In the genomic region with DNA sequence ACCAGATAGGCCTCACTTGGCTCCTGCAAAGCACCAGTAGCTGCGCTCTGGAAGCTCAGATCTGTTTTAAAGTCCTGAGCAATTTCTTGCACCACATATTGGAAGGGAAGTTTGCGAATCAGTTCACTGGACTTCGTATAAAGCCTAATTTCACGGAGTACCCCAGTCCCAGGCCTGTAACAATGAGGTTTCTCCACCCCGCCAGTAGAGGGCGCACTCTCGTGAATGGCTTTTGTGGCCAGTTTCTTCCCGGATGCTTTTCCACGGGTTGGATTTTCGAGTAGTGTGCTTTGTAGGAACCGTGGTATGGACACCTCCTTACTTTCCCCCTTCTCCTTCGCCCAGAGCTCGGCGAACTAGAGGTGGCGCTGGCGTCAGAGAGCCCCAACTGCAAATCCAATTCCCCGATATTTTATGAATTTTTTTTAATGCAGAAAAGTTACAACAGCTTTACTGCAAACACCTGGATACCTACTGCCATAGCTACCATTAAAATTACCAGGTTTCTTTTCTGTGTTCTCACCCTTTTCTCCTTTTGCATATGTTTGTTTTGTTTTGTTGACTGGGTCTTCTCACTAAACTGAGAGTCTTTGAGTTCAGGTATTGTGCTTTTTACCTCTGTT, we compare ENCODE assay signal across 8 cellular contexts. TPM values are rescaled to one million over a fixed set of nuclear protein-coding genes. Genes with fewer than 3 reads are reported as not detected.
DNase-seq lines count a peak whose midpoint lies in the region; ATAC-seq and TF ChIP-seq lines count a peak whose summit lies in the region.

No MANE protein-coding gene starts in this region.

- H3K36me3 Mint-ChIP-seq in activated CD8-positive, alpha-beta T cell treated with anti-CD3 and anti-CD28 coated beads for 36 hours (ENCODE audit: low read depth), result no peaks in the 10 kb centered on the region
- no peaks in the 10 kb centered on the region for H3K36me3 Mint-ChIP-seq in CD4-positive, alpha-beta memory T cell

- H3K4me3 Mint-ChIP-seq in activated CD8-positive, alpha-beta T cell treated with anti-CD3 and anti-CD28 coated beads for 36 hours, result no peak overlapping the region
- no peak overlapping the region for H3K4me3 Mint-ChIP-seq in CD4-positive, alpha-beta memory T cell

- DNase-seq in AG10803 (ENCODE audit: low read depth) (no peak), H7 (peak; percentile 54), right lobe of liver (no peak), NCI-H345 (lab: John Stamatoyannopoulos, UW) (no peak)
- peak; percentile 20 for DNase-seq in activated CD8-positive, alpha-beta T cell treated with anti-CD3 and anti-CD28 coated beads for 36 hours
- DNase-seq in CD4-positive, alpha-beta memory T cell, result no peak

- H3K4me1 ChIP-seq in right lobe of liver, result no peaks in the 10 kb centered on the region
- no peaks in the 10 kb centered on the region for H3K4me1 ChIP-seq in CD4-positive, alpha-beta memory T cell (ENCODE audit: insufficient read depth, low read length)

- H3K27me3 ChIP-seq in H7 (ENCODE audit: control insufficient read depth, insufficient read depth, low read length), result no peaks in the 10 kb centered on the region; the same call in 1 of the 2 replicates
- no peaks in the 10 kb centered on the region for H3K27me3 ChIP-seq in right lobe of liver
- no peaks in the 10 kb centered on the region for H3K27me3 ChIP-seq in CD4-positive, alpha-beta memory T cell (ENCODE audit: insufficient read depth, low read length)

- CTCF ChIA-PET in activated CD8-positive, alpha-beta T cell treated with anti-CD3 and anti-CD28 coated beads for 36 hours (lab: Charles Lee), result interaction anchor here (0.6 to 2.5 kb wide), 11 partner anchors 9 to 152 kb away, joined by 3 to 8 read pairs (median 3); no protein-coding TSS in a partner anchor
- CTCF ChIA-PET in CD4-positive, alpha-beta memory T cell (lab: Charles Lee; ENCODE audit: partially characterized antibody), result interaction anchor here (0.9 to 1.6 kb wide), 5 partner anchors 9 to 30 kb away, joined by 3 to 4 read pairs (median 3); no protein-coding TSS in a partner anchor

- intact Hi-C loops in activated CD8-positive, alpha-beta T cell treated with anti-CD3 and anti-CD28 coated beads for 36 hours (cut with micrococcal nuclease), result no loop called here
- intact Hi-C loops in right lobe of liver (cut with DNase I), result no loop called here
- intact Hi-C loops in CD4-positive, alpha-beta memory T cell (cut with micrococcal nuclease), result no loop called here

- H3K27ac ChIP-seq in right lobe of liver, result no peak overlapping the region
- H3K27ac ChIP-seq in CD4-positive, alpha-beta memory T cell (ENCODE audit: low read depth, low read length), result no peak overlapping the region

- no peak for TF ChIP-seq POLR2A in right lobe of liver (IDR thresholded peaks at IDR 0.05)

- no peaks in the 10 kb centered on the region for H3K9me3 Mint-ChIP-seq in activated CD8-positive, alpha-beta T cell treated with anti-CD3 and anti-CD28 coated beads for 36 hours
- H3K9me3 Mint-ChIP-seq in CD4-positive, alpha-beta memory T cell, result no peaks in the 10 kb centered on the region

- WGBS in right lobe of liver (ENCODE audit: insufficient coverage, low coverage, low lambda C conversion rate, missing lambda C conversion rate), result 89% methylated on average over 17 of the region's 17 CpGs

- H3K27me3 Mint-ChIP-seq in activated CD8-positive, alpha-beta T cell treated with anti-CD3 and anti-CD28 coated beads for 36 hours, result no peaks in the 10 kb centered on the region
- peaks cover 0 to 3% of the 10 kb centered on the region in 2 donors for H3K27me3 Mint-ChIP-seq in CD4-positive, alpha-beta memory T cell

- H3K36me3 ChIP-seq in H7 (replicated peaks; ENCODE audit: control insufficient read depth, insufficient read depth, low read length) (no peaks in the 10 kb centered on the region), right lobe of liver (no peaks in the 10 kb centered on the region)
- no peaks in the 10 kb centered on the region for H3K36me3 ChIP-seq in CD4-positive, alpha-beta memory T cell (ENCODE audit: insufficient read depth, low read length)

- no peaks in the 10 kb centered on the region for H3K9me3 ChIP-seq in right lobe of liver
- H3K9me3 ChIP-seq in CD4-positive, alpha-beta memory T cell (ENCODE audit: control insufficient read depth in 1 of 2, low read length in 2 of 2), result no peaks in the 10 kb centered on the region

- no peak for ATAC-seq in activated CD8-positive, alpha-beta T cell treated with anti-CD3 and anti-CD28 coated beads for 36 hours
- ATAC-seq in right lobe of liver, result peak in 2 of 4 donors; percentile 29 to 58
- no peak for ATAC-seq in GM21390 (IDR thresholded peaks at IDR 0.05; ENCODE audit: unreplicated experiment)
- ATAC-seq in HG02642 (IDR thresholded peaks at IDR 0.05; ENCODE audit: poor library complexity, unreplicated experiment), result no peak

- H3K27ac Mint-ChIP-seq in activated CD8-positive, alpha-beta T cell treated with anti-CD3 and anti-CD28 coated beads for 36 hours, result no peak overlapping the region
- H3K27ac Mint-ChIP-seq in CD4-positive, alpha-beta memory T cell, result no peak overlapping the region

- H3K4me3 ChIP-seq in AG10803 (ENCODE audit: low read length), result no peak overlapping the region
- no peak overlapping the region for H3K4me3 ChIP-seq in H7 (ENCODE audit: insufficient read depth, low read depth, low read length)
- H3K4me3 ChIP-seq in right lobe of liver, result no peak overlapping the region
- H3K4me3 ChIP-seq in CD4-positive, alpha-beta memory T cell (ENCODE audit: low read length in 2 of 2), result no peak overlapping the region

- no peaks in the 10 kb centered on the region for H3K4me1 Mint-ChIP-seq in activated CD8-positive, alpha-beta T cell treated with anti-CD3 and anti-CD28 coated beads for 36 hours (ENCODE audit: low read depth)
- H3K4me1 Mint-ChIP-seq in CD4-positive, alpha-beta memory T cell, result no peaks in the 10 kb centered on the region

- TF ChIP-seq CTCF in AG10803 (conservative IDR thresholded peaks at IDR 0.05; ENCODE audit: low read length) (peak; percentile 62), right lobe of liver (IDR thresholded peaks at IDR 0.05) (peak; percentile 43 to 80 (median 60))
- peak; percentile 88 for TF ChIP-seq CTCF in activated CD8-positive, alpha-beta T cell treated with anti-CD3 and anti-CD28 coated beads for 36 hours (IDR thresholded peaks at IDR 0.05)

- POLR2A ChIA-PET in activated CD8-positive, alpha-beta T cell treated with anti-CD3 and anti-CD28 coated beads for 36 hours (lab: Charles Lee), result no interaction called here
- POLR2A ChIA-PET in CD4-positive, alpha-beta memory T cell (lab: Charles Lee; ENCODE audit: partially characterized antibody), result no interaction called here

RNA-seq across cellular contexts. Expression of gene RARB, which starts 13.3 kb away (rescaled TPM):
- total RNA-seq in H7 (2014; rRNA removed; shearing (Covaris generic)), result 0.78 and 2.0 TPM in 2 replicates
- total RNA-seq in activated CD8-positive, alpha-beta T cell treated with anti-CD3 and anti-CD28 coated beads for 36 hours, result not detected
- total RNA-seq in right lobe of liver, result 1 to 10 TPM; 1.2 to 2.8 (median 2.1) TPM
- not detected for total RNA-seq in CD4-positive, alpha-beta memory T cell
- under 1 TPM in 1 of 2 donors, not detected in 1; 0.07 TPM for polyA plus RNA-seq in CD4-positive, alpha-beta memory T cell

Comparison
In these comparisons a context has a peak if more than half of its experiments do, and no peak if none do; other contexts are left out.
1. DNase-seq: peak in H7 (single experiment) and activated CD8-positive, alpha-beta T cell treated with anti-CD3 and anti-CD28 coated beads for 36 hours (single experiment); none in AG10803 (single experiment), right lobe of liver (0 of 3), CD4-positive, alpha-beta memory T cell (0 of 5) and NCI-H345 (single experiment).
2. Peak in every context shown above with its lines, with median percentiles within 50 percentile points of each other: CTCF ChIP-seq.